9 cellular contexts compared by ENCODE assay signal in the genomic region with DNA sequence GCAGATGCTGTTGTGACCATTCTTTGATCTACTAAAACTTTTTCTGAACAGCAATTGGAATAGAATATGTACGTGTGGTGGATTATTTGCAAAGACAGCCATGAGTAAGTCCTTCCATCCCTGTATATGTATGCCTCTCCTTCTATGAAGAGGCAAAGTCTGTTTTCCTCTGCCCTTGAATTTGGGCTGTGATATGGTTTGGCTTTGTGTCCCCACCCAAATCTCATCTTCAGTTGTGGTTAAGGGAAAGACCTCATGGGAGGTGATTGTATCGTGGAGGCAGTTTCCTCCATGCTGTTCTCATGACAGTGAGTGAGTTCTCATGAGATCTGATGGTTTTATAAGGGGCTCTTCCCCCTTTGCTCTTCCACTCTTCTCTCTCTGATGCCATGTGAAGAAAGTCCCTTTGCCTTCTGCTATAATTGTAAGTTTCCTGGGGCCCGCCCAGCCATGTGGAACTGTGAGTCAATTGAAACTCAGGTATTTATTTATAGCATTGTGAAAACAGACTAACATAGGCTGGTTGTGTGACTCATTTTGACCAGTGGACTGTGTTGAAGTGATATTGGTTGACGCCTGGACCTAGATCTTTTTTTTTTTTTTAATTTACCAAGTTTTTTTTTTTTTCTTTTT.
DNase-seq lines count a peak whose midpoint lies in the region; ATAC-seq, FAIRE-seq and TF ChIP-seq lines count a peak whose summit lies in the region.
"Had no signal": no experiment of that assay in that cellular context is flagged by ENCODE, and none has a peak within 500 bp of the region (broad histone marks: within the 10 kb centered on the region; RNA-seq: fewer than 3 reads in every experiment).

No MANE protein-coding gene starts in this region.

- H3K27ac Mint-ChIP-seq in CD8-positive, alpha-beta T cell: no peak overlapping the region

- no peak overlapping the region for H3K27ac ChIP-seq in small intestine (ENCODE audit: low read depth in 1 of 2, low read length in 1 of 2)
- no peak overlapping the region for H3K27ac ChIP-seq in CD8-positive, alpha-beta T cell (ENCODE audit: low read depth, low read length)
- no peak overlapping the region for H3K27ac ChIP-seq in upper lobe of left lung
- H3K27ac ChIP-seq: SK-N-MC had no signal

- H3K4me1 ChIP-seq in small intestine (ENCODE audit: control insufficient read depth in 2 of 2, insufficient read depth in 1 of 2, low read depth in 1 of 2, low read length in 1 of 2): no peaks in the 10 kb centered on the region
- H3K4me1 ChIP-seq in CD8-positive, alpha-beta T cell (ENCODE audit: insufficient read depth, low read length): no peaks in the 10 kb centered on the region
- no peaks in the 10 kb centered on the region for H3K4me1 ChIP-seq in upper lobe of left lung

- peaks cover 12% of the 10 kb centered on the region for H3K9me3 Mint-ChIP-seq in CD8-positive, alpha-beta T cell

- no peak for TF ChIP-seq CTCF in CD8-positive, alpha-beta T cell (IDR thresholded peaks at IDR 0.05)
- TF ChIP-seq CTCF in upper lobe of left lung (IDR thresholded peaks at IDR 0.05): no peak

- no peak overlapping the region for H3K4me3 Mint-ChIP-seq in CD8-positive, alpha-beta T cell

- intact Hi-C loops in CD8-positive, alpha-beta T cell (cut with DNase I, micrococcal nuclease): loop anchor here in 1 of 2 experiments (5.0 kb wide), 1 partner anchor 32 kb away; no protein-coding TSS in a partner anchor

- no peak overlapping the region for H3K4me3 ChIP-seq in small intestine (ENCODE audit: low read depth in 1 of 2, low read length in 2 of 2)
- no peak overlapping the region for H3K4me3 ChIP-seq in CD8-positive, alpha-beta T cell (ENCODE audit: low read depth, low read length)
- H3K4me3 ChIP-seq in upper lobe of left lung: no peak overlapping the region
- H3K4me3 ChIP-seq: SK-N-MC had no signal

- H3K9me3 ChIP-seq in small intestine (ENCODE audit: control insufficient read depth, low read depth) (no peaks in the 10 kb centered on the region), upper lobe of left lung (no peaks in the 10 kb centered on the region)
- H3K9me3 ChIP-seq in CD8-positive, alpha-beta T cell (ENCODE audit: low read length): no peaks in the 10 kb centered on the region

- DNase-seq in activated T-cell treated with anti-CD3 and anti-CD28 coated beads for 24 hours (ENCODE audit: low read depth) (peak; percentile 59), small intestine (peak; percentile 5), G401 (ENCODE audit: low spot score) (no peak), upper lobe of left lung (no peak)
- no peak for DNase-seq in CD8-positive, alpha-beta T cell

- TF ChIP-seq EP300 in upper lobe of left lung (IDR thresholded peaks at IDR 0.05): no peak

- ATAC-seq in GM19463 (IDR thresholded peaks at IDR 0.05; ENCODE audit: unreplicated experiment) (peak; percentile 95), HG03196 (IDR thresholded peaks at IDR 0.05; ENCODE audit: unreplicated experiment) (peak; percentile 91), HG03175 (IDR thresholded peaks at IDR 0.05; ENCODE audit: unreplicated experiment) (no peak), upper lobe of left lung (ENCODE audit: low FRiP score in 2 of 2) (no peak)
- ATAC-seq in CD8-positive, alpha-beta T cell: no peak

- 80 to 94% (median 86%) methylated on average over 4 of the region's 4 CpGs for WGBS in small intestine, 3 donors
- 84 to 89% methylated on average over 4 of the region's 4 CpGs for WGBS in upper lobe of left lung, 2 donors

- TF ChIP-seq POLR2A in upper lobe of left lung (IDR thresholded peaks at IDR 0.05): no peak

- POLR2A ChIA-PET in CD8-positive, alpha-beta T cell (lab: Charles Lee): interaction anchor here (0.7 kb wide), 1 partner anchor 822 kb away, joined by 3 read pairs; no protein-coding TSS in a partner anchor

- H3K36me3 ChIP-seq in small intestine (ENCODE audit: control insufficient read depth in 2 of 2, insufficient read depth in 2 of 2, low read length in 2 of 2) (no peaks in the 10 kb centered on the region), upper lobe of left lung (no peaks in the 10 kb centered on the region)
- H3K36me3 ChIP-seq in CD8-positive, alpha-beta T cell (ENCODE audit: insufficient read depth, low read length): no peaks in the 10 kb centered on the region

- H3K27me3 ChIP-seq in small intestine (ENCODE audit: control insufficient read depth in 2 of 2, insufficient read depth in 2 of 2, low read length in 2 of 2) (no peaks in the 10 kb centered on the region), upper lobe of left lung (no peaks in the 10 kb centered on the region)
- no peaks in the 10 kb centered on the region for H3K27me3 ChIP-seq in CD8-positive, alpha-beta T cell (ENCODE audit: insufficient read depth, low read length)

- no peaks in the 10 kb centered on the region for H3K36me3 Mint-ChIP-seq in CD8-positive, alpha-beta T cell

- H3K27me3 Mint-ChIP-seq in CD8-positive, alpha-beta T cell (ENCODE audit: low read depth): no peaks in the 10 kb centered on the region

- in situ Hi-C loops in G401 (cut with HindIII; ENCODE audit: low sequenced_read_pairs): no loop called here

- no peak for FAIRE-seq in small intestine (lab: Jason Lieb, UNC)

- CTCF ChIA-PET in CD8-positive, alpha-beta T cell (lab: Charles Lee): no interaction called here

- H3K4me1 Mint-ChIP-seq in CD8-positive, alpha-beta T cell (ENCODE audit: low read depth): peaks cover 9% of the 10 kb centered on the region

Comparison
In these comparisons a context has a peak if more than half of its experiments do, and no peak if none do; other contexts are left out.
1. ATAC-seq: peak in GM19463 (single experiment) and HG03196 (single experiment); none in CD8-positive, alpha-beta T cell (single experiment), HG03175 (single experiment) and upper lobe of left lung (0 of 2).
2. DNase-seq: peak in activated T-cell treated with anti-CD3 and anti-CD28 coated beads for 24 hours (single experiment) and small intestine (single experiment); none in CD8-positive, alpha-beta T cell (0 of 7), G401 (single experiment) and upper lobe of left lung (0 of 2).